In the genomic region with DNA sequence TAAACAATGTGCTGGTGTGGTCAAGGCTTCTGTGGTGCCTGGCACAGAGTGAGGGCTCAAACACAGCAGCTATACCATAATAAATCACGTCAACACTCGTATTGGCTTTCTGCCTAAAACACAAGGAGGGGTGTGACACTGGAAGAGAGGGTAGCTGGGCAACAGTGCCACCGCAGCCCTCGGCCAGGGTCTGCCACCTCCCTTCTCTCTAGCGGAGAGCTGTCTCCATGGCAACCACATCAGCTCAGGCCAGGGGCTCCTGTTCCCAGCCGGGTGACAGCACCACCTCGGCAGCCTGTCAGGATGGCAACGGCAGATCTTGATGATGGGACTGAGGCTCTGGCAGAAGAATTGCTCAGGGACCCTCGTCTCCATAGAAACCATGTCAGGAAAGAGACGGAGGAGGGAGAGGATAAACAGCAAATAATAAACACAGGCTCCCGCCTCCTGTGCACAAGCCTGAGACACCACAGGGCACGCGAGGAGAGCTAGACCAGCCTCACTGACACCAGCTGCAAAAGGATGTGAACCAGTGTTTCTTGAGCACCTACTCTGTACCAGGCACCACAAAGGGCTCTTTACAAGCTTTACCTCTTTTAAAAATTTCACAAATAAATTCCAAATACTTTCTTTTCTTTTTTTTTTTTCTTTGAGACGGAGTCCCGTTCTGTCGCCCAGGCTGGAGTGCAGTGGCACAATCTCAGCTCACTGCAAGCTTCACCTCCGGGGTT, we compare ENCODE assay signal across 1 cellular context.
TF ChIP-seq lines count a peak whose summit lies in the region.

No MANE protein-coding gene starts in this region.

TF ChIP-seq in K562, 482 proteins besides CTCF, POLR2A, EP300 and RAD21:
- TF ChIP-seq TBL1XR1 (IDR thresholded peaks at IDR 0.05; ENCODE audit: low read length in 2 of 2), result no peak
- peak; percentile 36 for TF ChIP-seq RBM25 (IDR thresholded peaks at IDR 0.05; ENCODE audit: low read depth, low read length, severe bottlenecking)
- peak; percentile 75 for TF ChIP-seq RFX1 (IDR thresholded peaks at IDR 0.05)
